Comparison of ENCODE assay signal across 20 cellular contexts in genomic region chr10:105634283-105634682, GRCh38.
DNase-seq lines count a peak whose midpoint lies in the region; ATAC-seq, FAIRE-seq and TF ChIP-seq lines count a peak whose summit lies in the region.
"Had no signal": no experiment of that assay in that cellular context is flagged by ENCODE, and none has a peak within 500 bp of the region (broad histone marks: within the 10 kb centered on the region; RNA-seq: fewer than 3 reads in every experiment).

No MANE protein-coding gene starts in this region.

- intact Hi-C loops in mucosa of descending colon (cut with DNase I, micrococcal nuclease) = no loop called here

- H3K36me3 ChIP-seq in mucosa of descending colon (ENCODE audit: low read depth) (no peaks in the 10 kb centered on the region), small intestine (ENCODE audit: control insufficient read depth in 2 of 2, insufficient read depth in 2 of 2, low read length in 2 of 2) (no peaks in the 10 kb centered on the region)
- H3K36me3 ChIP-seq: BLaER1 treated with 17β-estradiol and CSF1 and Interleukin-3, amounts not matched to agents 10 nM and 100 nM had no signal

- 12 to 57% (median 29%) methylated on average over 3 of the region's 3 CpGs for WGBS in small intestine, 3 donors

- ATAC-seq in mucosa of descending colon = peak; percentile 82
- ATAC-seq: A549; CD8-positive, alpha-beta T cell had no signal

- FAIRE-seq in small intestine (lab: Jason Lieb, UNC) = no peak
- FAIRE-seq in RCC 7860 (lab: Jason Lieb, UNC) = no peak
- FAIRE-seq: A549, D721Med, G401.6, GM12891, GM19239 had no signal

- H3K9me3 ChIP-seq in mucosa of descending colon (peaks cover 3% of the 10 kb centered on the region), small intestine (ENCODE audit: control insufficient read depth, low read depth) (no peaks in the 10 kb centered on the region)
- H3K9me3 ChIP-seq: A549, Caco-2 had no signal

- H3K27me3 ChIP-seq in small intestine (ENCODE audit: control insufficient read depth in 2 of 2, insufficient read depth in 2 of 2, low read length in 2 of 2) = no peaks in the 10 kb centered on the region
- H3K27me3 ChIP-seq: BLaER1 treated with 17β-estradiol and CSF1 and Interleukin-3, amounts not matched to agents 10 nM and 100 nM had no signal

- DNase-seq in HuH-7 (ENCODE audit: low spot score) (peak; percentile 0), mucosa of descending colon (no peak), small intestine (peak; percentile 79), RCC 7860 (ENCODE audit: low spot score) (no peak), NOMO-1 (lab: John Stamatoyannopoulos, UW; ENCODE audit: unreplicated experiment in 2 of 2) (no peak)
- DNase-seq: AML-193; Caco-2; Calu3; CD4-positive, alpha-beta T cell; CD8-positive, alpha-beta T cell; DMS79 treated with DMSO at 0.1 percent for 48 hours; GF-D8 had no signal

- no peak overlapping the region for H3K4me3 ChIP-seq in mucosa of descending colon
- H3K4me3 ChIP-seq in small intestine (ENCODE audit: low read depth in 1 of 2, low read length in 2 of 2) = no peak overlapping the region
- H3K4me3 ChIP-seq: A549; BLaER1 treated with 17β-estradiol and CSF1 and Interleukin-3, amounts not matched to agents 10 nM and 100 nM had no signal

- peaks cover 4% of the 10 kb centered on the region for H3K4me1 ChIP-seq in mucosa of descending colon (ENCODE audit: low read depth)
- no peaks in the 10 kb centered on the region for H3K4me1 ChIP-seq in small intestine (ENCODE audit: control insufficient read depth in 2 of 2, insufficient read depth in 1 of 2, low read depth in 1 of 2, low read length in 1 of 2)
- H3K4me1 ChIP-seq: A549; BLaER1 treated with 17β-estradiol and CSF1 and Interleukin-3, amounts not matched to agents 10 nM and 100 nM; Caco-2 had no signal

- no peak for TF ChIP-seq CTCF in mucosa of descending colon (IDR thresholded peaks at IDR 0.05)

- H3K27ac ChIP-seq in small intestine (ENCODE audit: low read depth in 1 of 2, low read length in 1 of 2) = no peak overlapping the region
- H3K27ac ChIP-seq: 22Rv1; A549; BLaER1 treated with 17β-estradiol and CSF1 and Interleukin-3, amounts not matched to agents 10 nM and 100 nM; C4-2B had no signal

Comparison
In these comparisons a context has a peak if more than half of its experiments do, and no peak if none do; other contexts are left out.
1. DNase-seq: peak in HuH-7 (single experiment) and small intestine (single experiment); none in mucosa of descending colon (0 of 3), RCC 7860 (single experiment) and NOMO-1 (0 of 2).